11 cellular contexts compared by ENCODE assay signal in genomic region chr2:64975232-64975791, GRCh38. TPM values are rescaled to one million over a fixed set of nuclear protein-coding genes. Genes with fewer than 3 reads are reported as not detected.
DNase-seq lines count a peak whose midpoint lies in the region; ATAC-seq and TF ChIP-seq lines count a peak whose summit lies in the region.
"Had no signal": no experiment of that assay in that cellular context is flagged by ENCODE, and none has a peak within 500 bp of the region (broad histone marks: within the 10 kb centered on the region; RNA-seq: fewer than 3 reads in every experiment).

No MANE protein-coding gene starts in this region.

- no peaks in the 10 kb centered on the region for H3K9me3 Mint-ChIP-seq in HFFc6
- H3K9me3 Mint-ChIP-seq: central memory CD8-positive, alpha-beta T cell had no signal

- peaks cover 4% of the 10 kb centered on the region for H3K27me3 Mint-ChIP-seq in HFFc6 (ENCODE audit: insufficient read depth)
- H3K27me3 Mint-ChIP-seq: central memory CD8-positive, alpha-beta T cell had no signal

- H3K4me1 Mint-ChIP-seq in HFFc6 (ENCODE audit: low read depth): peaks cover 43% of the 10 kb centered on the region
- H3K4me1 Mint-ChIP-seq: central memory CD8-positive, alpha-beta T cell had no signal

- peak; percentile 74 for DNase-seq in HFFc6
- peak; percentile 25 for DNase-seq in amniotic epithelial cell (ENCODE audit: low read depth)
- DNase-seq in Right ventricle myocardium inferior (ENCODE audit: missing footprints): peak; percentile 76
- DNase-seq in sciatic nerve (ENCODE audit: low spot score): no peak
- no peak for DNase-seq in activated gamma-delta T cell treated with Interleukin-2 at 50 U/mL for 16 hours
- DNase-seq in NCI-H1694 (lab: John Stamatoyannopoulos, UW): no peak
- DNase-seq: NCI-H146, WERI-Rb-1 had no signal

- peak overlapping the region; percentile 54 for H3K4me3 Mint-ChIP-seq in HFFc6
- H3K4me3 Mint-ChIP-seq: central memory CD8-positive, alpha-beta T cell had no signal

- peak overlapping the region; percentile 82 for H3K27ac Mint-ChIP-seq in HFFc6

- no peaks in the 10 kb centered on the region for H3K36me3 Mint-ChIP-seq in HFFc6 (ENCODE audit: low read depth)

- intact Hi-C loops in Right ventricle myocardium inferior (cut with DNase I): no loop called here
- intact Hi-C loops in sciatic nerve (cut with DNase I): no loop called here

- ATAC-seq in Right ventricle myocardium inferior (peak; percentile 94), sciatic nerve (peak; percentile 42), GM18511 (IDR thresholded peaks at IDR 0.05; ENCODE audit: unreplicated experiment) (no peak), HG02885 (IDR thresholded peaks at IDR 0.05; ENCODE audit: poor library complexity, unreplicated experiment) (no peak)

- TF ChIP-seq CTCF in HFFc6 (IDR thresholded peaks at IDR 0.05): no peak

RNA-seq across cellular contexts. Expression of gene SLC1A4, which starts 13.9 kb away (rescaled TPM):
- 10 to 100 TPM in 1 of 6 experiments, 1 to 10 TPM in 5; 7.2 to 10.3 (median 9.0) TPM for total RNA-seq in HFFc6 (2021; fragmentation: NEBNext Ultra II Directional; extraction: Animal tissue kit (Norgen Biotek cat#: 25700))
- total RNA-seq in Right ventricle myocardium inferior (6.5 TPM), sciatic nerve (14.3 TPM)

Comparison
In these comparisons a context has a peak if more than half of its experiments do, and no peak if none do; other contexts are left out.
1. DNase-seq: peak in HFFc6 (single experiment), amniotic epithelial cell (single experiment) and Right ventricle myocardium inferior (single experiment); none in sciatic nerve (single experiment), activated gamma-delta T cell treated with Interleukin-2 at 50 U/mL for 16 hours (single experiment) and NCI-H1694 (single experiment).
2. ATAC-seq: peak in Right ventricle myocardium inferior (single experiment) and sciatic nerve (single experiment); none in GM18511 (single experiment) and HG02885 (single experiment).